ENCODE assay signal across 15 cellular contexts in the genomic region with DNA sequence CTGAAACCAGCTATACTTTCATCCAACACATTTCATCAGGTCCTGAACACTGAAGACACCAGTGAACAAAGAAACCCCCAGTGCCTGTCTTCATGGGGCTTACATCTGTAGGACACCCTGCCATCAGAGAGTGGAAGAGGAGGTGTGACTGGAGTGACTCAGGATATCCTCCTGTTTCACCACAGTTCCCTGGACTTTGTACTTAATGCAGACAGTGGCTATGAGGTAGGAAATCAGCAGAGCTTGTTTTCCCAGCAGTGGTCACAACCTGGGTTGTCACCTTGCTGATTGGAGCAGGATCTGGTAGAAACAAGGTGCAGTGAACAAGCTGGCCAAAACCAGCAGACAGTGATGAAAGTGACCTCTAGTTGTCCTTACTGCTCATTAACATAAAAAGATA.
"Had no signal": no experiment of that assay in that cellular context is flagged by ENCODE, and none has a peak within 500 bp of the region (broad histone marks: within the 10 kb centered on the region; RNA-seq: fewer than 3 reads in every experiment).

No MANE protein-coding gene starts in this region.

- H3K4me3 Mint-ChIP-seq: activated naive CD4-positive, alpha-beta T cell treated with anti-CD3 and anti-CD28 coated beads, Interleukin-2, amount 50 U/mL, for 24 hours; mesothelial cell of epicardium had no signal

- H3K9me3 Mint-ChIP-seq: activated naive CD4-positive, alpha-beta T cell treated with anti-CD3 and anti-CD28 coated beads, Interleukin-2, amount 50 U/mL, for 24 hours had no signal

- H3K36me3 Mint-ChIP-seq: activated naive CD4-positive, alpha-beta T cell treated with anti-CD3 and anti-CD28 coated beads, Interleukin-2, amount 50 U/mL, for 24 hours had no signal

- ATAC-seq: activated CD4-positive, CD25-positive, alpha-beta regulatory T cell treated with anti-CD3 and anti-CD28 coated beads, Interleukin-2, amount 50 U/mL, for 24 hours had no signal

- H3K4me1 ChIP-seq: esophagus squamous epithelium, tibial artery had no signal

- H3K9me3 ChIP-seq: esophagus squamous epithelium, tibial artery had no signal

- H3K4me1 Mint-ChIP-seq: activated naive CD4-positive, alpha-beta T cell treated with anti-CD3 and anti-CD28 coated beads, Interleukin-2, amount 50 U/mL, for 24 hours had no signal

- H3K36me3 ChIP-seq: esophagus squamous epithelium, tibial artery had no signal

- H3K27ac Mint-ChIP-seq: activated naive CD4-positive, alpha-beta T cell treated with anti-CD3 and anti-CD28 coated beads, Interleukin-2, amount 50 U/mL, for 24 hours; mesothelial cell of epicardium had no signal

- DNase-seq: activated CD4-positive, alpha-beta T cell treated with anti-CD3 and anti-CD28 coated beads, Interleukin-2, amount 50 U/mL, for 1 hour; activated CD8-positive, alpha-beta memory T cell treated with anti-CD3 and anti-CD28 coated beads, Interleukin-2, amount 50 U/mL, for 48 hours; activated effector memory CD4-positive, alpha-beta T cell treated with Interleukin-2 at 50 U/mL for 16 hours; activated T-cell treated with anti-CD3 and anti-CD28 coated beads, Interleukin-2, amount 50 U/mL, for 48 hours; dermis blood vessel endothelial cell; effector memory CD4-positive, alpha-beta T cell; esophagus squamous epithelium; occipital lobe; posterior cingulate gyrus; stimulated activated CD4-positive, alpha-beta T cell treated with anti-CD3 and anti-CD28 coated beads, Interleukin-2, amount 100 ng/mL, for 24 hours; stimulated activated naive CD4-positive, alpha-beta T cell treated with Interleukin-2 at 50 U/mL for 16 hours; tibial artery had no signal

- H3K27ac ChIP-seq: esophagus squamous epithelium, tibial artery had no signal

- H3K4me3 ChIP-seq: esophagus squamous epithelium, tibial artery had no signal
